Comparison of ENCODE assay signal across 16 cellular contexts in genomic region chr21:44975720-44976555, GRCh38.
"Had no signal": no experiment of that assay in that cellular context is flagged by ENCODE, and none has a peak within 500 bp of the region (broad histone marks: within the 10 kb centered on the region; RNA-seq: fewer than 3 reads in every experiment).

No MANE protein-coding gene starts in this region.

- H3K4me2 ChIP-seq: smooth muscle cell had no signal

- H3K27ac ChIP-seq: testis, upper lobe of right lung had no signal

- ATAC-seq: effector memory CD8-positive, alpha-beta T cell; left colon; stimulated activated memory B cell treated with anti-CD40 and anti-IgM and Interleukin-4, amounts not matched to agents 10 μg/mL and 1 μg/mL and 100 μg/mL, for 72 hours; upper lobe of right lung had no signal

- H3K27me3 ChIP-seq: testis, upper lobe of right lung had no signal

- DNase-seq: activated B cell treated with CpG ODN at 0.5 μM for 24 hours; activated CD4-positive, alpha-beta memory T cell treated with anti-CD3 and anti-CD28 coated beads for 36 hours; activated CD4-positive, alpha-beta T cell treated with anti-CD3 and anti-CD28 coated beads for 4 hours; amniotic stem cell; effector memory CD8-positive, alpha-beta T cell; foreskin fibroblast; glutamatergic neuron; hippocampal formation; left colon; nephron progenitor cell; stimulated activated CD4-positive, alpha-beta T cell treated with anti-CD3 and anti-CD28 coated beads, Interleukin-4, amount 100 ng/mL, for 4 hours; testis; upper lobe of right lung had no signal

- H3K4me3 ChIP-seq: lung, smooth muscle cell, testis, upper lobe of right lung had no signal

- H3K9me3 ChIP-seq: testis, upper lobe of right lung had no signal

- H3K4me1 ChIP-seq: testis, upper lobe of right lung had no signal
